1 cellular context compared by ENCODE assay signal in the genomic region with DNA sequence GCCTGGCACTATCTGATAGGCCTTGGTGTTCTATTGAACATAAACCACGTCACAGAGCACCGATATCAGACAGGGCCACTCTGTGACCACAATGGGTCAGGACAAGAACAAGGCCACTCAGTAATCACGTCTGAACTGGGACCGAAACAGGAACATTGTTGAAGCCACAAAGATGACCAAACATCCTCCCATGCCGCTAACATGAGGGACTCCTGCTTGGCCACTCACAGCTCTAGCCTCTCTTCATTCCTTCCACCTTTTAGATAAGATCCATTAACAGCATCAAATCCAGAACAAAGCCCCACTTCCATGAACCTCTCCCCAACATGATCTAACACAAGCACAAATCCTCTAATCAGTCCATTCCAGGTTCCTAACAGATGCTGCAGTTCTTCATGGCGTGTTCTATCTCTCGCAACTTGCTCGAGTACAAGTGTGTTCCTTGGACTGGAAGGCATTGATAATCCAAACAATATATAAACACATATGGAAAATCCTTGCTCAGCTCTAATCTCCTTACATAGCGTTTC.
TF ChIP-seq lines count a peak whose summit lies in the region.

No MANE protein-coding gene starts in this region.

TF ChIP-seq in K562, 482 proteins besides CTCF, POLR2A, EP300 and RAD21 (continued from another document and continues in another):
- TF ChIP-seq HMGN3 (IDR thresholded peaks at IDR 0.05; ENCODE audit: borderline replicate concordance, extremely low read depth, insufficient read length, low read depth, low read length) (no peak), TAF9B (IDR thresholded peaks at IDR 0.05; ENCODE audit: partially characterized antibody) (no peak), SREBF1 (IDR thresholded peaks at IDR 0.05; ENCODE audit: borderline replicate concordance, low read depth, low read length) (no peak), ZNF384 (IDR thresholded peaks at IDR 0.05; ENCODE audit: low read depth, low read length) (no peak), ZNF436 (CRISPR knock-in tag; IDR thresholded peaks at IDR 0.05) (no peak), MYNN (IDR thresholded peaks at IDR 0.05) (no peak), MYNN (CRISPR knock-in tag; IDR thresholded peaks at IDR 0.05) (no peak), RFX7 (CRISPR knock-in tag; IDR thresholded peaks at IDR 0.05) (no peak), ZNF121 (CRISPR knock-in tag; conservative IDR thresholded peaks at IDR 0.05) (no peak), ZNF143 (CRISPR knock-in tag; IDR thresholded peaks at IDR 0.05) (no peak), CREM (IDR thresholded peaks at IDR 0.05; ENCODE audit: low read depth) (peak; percentile 61), MAFF (IDR thresholded peaks at IDR 0.05; ENCODE audit: low read length) (no peak), PCBP1 (IDR thresholded peaks at IDR 0.05; ENCODE audit: low read depth, low read length, poor library complexity, severe bottlenecking) (no peak), OTX1 (CRISPR knock-in tag; IDR thresholded peaks at IDR 0.05) (no peak), SMAD3 (CRISPR knock-in tag; conservative IDR thresholded peaks at IDR 0.05) (no peak), NFXL1 (CRISPR knock-in tag; IDR thresholded peaks at IDR 0.05) (no peak), LEF1 (IDR thresholded peaks at IDR 0.05) (no peak; the same call in 1 of the 2 replicates), KLF16 (IDR thresholded peaks at IDR 0.05) (peak; percentile 71), ZKSCAN8 (CRISPR knock-in tag; IDR thresholded peaks at IDR 0.05) (no peak), POLR3G (IDR thresholded peaks at IDR 0.05; ENCODE audit: extremely low read depth, insufficient read length, insufficient replicate concordance) (no peak), SETDB1 (IDR thresholded peaks at IDR 0.05; ENCODE audit: low read length) (no peak), SRF (CRISPR knock-in tag; IDR thresholded peaks at IDR 0.05) (no peak), STAG1 (CRISPR knock-in tag; IDR thresholded peaks at IDR 0.05; ENCODE audit: borderline replicate concordance) (no peak), ZNF699 (CRISPR knock-in tag; IDR thresholded peaks at IDR 0.05; ENCODE audit: insufficient replicate concordance) (no peak), HMG20B (CRISPR knock-in tag; IDR thresholded peaks at IDR 0.05) (no peak), NFIC (IDR thresholded peaks at IDR 0.05) (peak; percentile 66), ETV5 (CRISPR knock-in tag; IDR thresholded peaks at IDR 0.05; ENCODE audit: low read depth) (no peak), KAT2B (IDR thresholded peaks at IDR 0.05; ENCODE audit: low read depth, low read length) (no peak), BRD4 (IDR thresholded peaks at IDR 0.05) (no peak), E2F3 (CRISPR knock-in tag; IDR thresholded peaks at IDR 0.05) (no peak), HDAC3 (IDR thresholded peaks at IDR 0.05; ENCODE audit: borderline replicate concordance, partially characterized antibody) (no peak), GTF2A2 (tag; IDR thresholded peaks at IDR 0.05) (no peak), MAFG (tag; conservative IDR thresholded peaks at IDR 0.05) (no peak), KDM5B (IDR thresholded peaks at IDR 0.05; ENCODE audit: insufficient replicate concordance, low read depth, low read length) (no peak), ZNF589 (CRISPR knock-in tag; IDR thresholded peaks at IDR 0.05; ENCODE audit: low read depth) (no peak), BCOR (IDR thresholded peaks at IDR 0.05) (no peak), CHD1 (IDR thresholded peaks at IDR 0.05; ENCODE audit: low read length) (no peak), ZKSCAN3 (CRISPR knock-in tag; IDR thresholded peaks at IDR 0.05) (no peak), ZNF140 (CRISPR knock-in tag; IDR thresholded peaks at IDR 0.05) (no peak), FOXK2 (conservative IDR thresholded peaks at IDR 0.05 in 1 of 2, IDR thresholded peaks at IDR 0.05 in 1 of 2; ENCODE audit: low read depth in 2 of 2) (no peak), CC2D1A (IDR thresholded peaks at IDR 0.05) (peak; percentile 78; the same call in 1 of the 2 replicates), RBFOX2 (IDR thresholded peaks at IDR 0.05; ENCODE audit: low read depth, low read length) (no peak), ZFP1 (CRISPR knock-in tag; IDR thresholded peaks at IDR 0.05) (no peak), TRIM24 (IDR thresholded peaks at IDR 0.05) (peak; percentile 59 to 62; a peak in 2 of 4 replicates), NCOA2 (IDR thresholded peaks at IDR 0.05; ENCODE audit: partially characterized antibody in 2 of 2) (no peak), HDAC8 (tag; IDR thresholded peaks at IDR 0.05) (no peak), ERF (CRISPR knock-in tag; IDR thresholded peaks at IDR 0.05) (no peak), XRCC3 (IDR thresholded peaks at IDR 0.05) (no peak), BHLHE40 (IDR thresholded peaks at IDR 0.05; ENCODE audit: low read length) (0 out of 2 replicates have a peak, but pooled peaks have one; percentile 3), ZNF431 (CRISPR knock-in tag; IDR thresholded peaks at IDR 0.05) (no peak), SMARCA5 (IDR thresholded peaks at IDR 0.05) (no peak), L3MBTL2 (IDR thresholded peaks at IDR 0.05) (peak; percentile 43; the same call in 1 of the 2 replicates), ZNF76 (CRISPR knock-in tag; IDR thresholded peaks at IDR 0.05; ENCODE audit: borderline replicate concordance) (no peak), RHOXF2B (CRISPR knock-in tag; conservative IDR thresholded peaks at IDR 0.05) (no peak)
- TF ChIP-seq, protein P1, sequence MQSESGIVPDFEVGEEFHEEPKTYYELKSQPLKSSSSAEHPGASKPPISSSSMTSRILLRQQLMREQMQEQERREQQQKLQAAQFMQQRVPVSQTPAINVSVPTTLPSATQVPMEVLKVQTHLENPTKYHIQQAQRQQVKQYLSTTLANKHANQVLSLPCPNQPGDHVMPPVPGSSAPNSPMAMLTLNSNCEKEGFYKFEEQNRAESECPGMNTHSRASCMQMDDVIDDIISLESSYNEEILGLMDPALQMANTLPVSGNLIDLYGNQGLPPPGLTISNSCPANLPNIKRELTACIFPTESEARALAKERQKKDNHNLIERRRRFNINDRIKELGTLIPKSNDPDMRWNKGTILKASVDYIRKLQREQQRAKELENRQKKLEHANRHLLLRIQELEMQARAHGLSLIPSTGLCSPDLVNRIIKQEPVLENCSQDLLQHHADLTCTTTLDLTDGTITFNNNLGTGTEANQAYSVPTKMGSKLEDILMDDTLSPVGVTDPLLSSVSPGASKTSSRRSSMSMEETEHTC (IDR thresholded peaks at IDR 0.05) = no peak
- TF ChIP-seq, protein P2, sequence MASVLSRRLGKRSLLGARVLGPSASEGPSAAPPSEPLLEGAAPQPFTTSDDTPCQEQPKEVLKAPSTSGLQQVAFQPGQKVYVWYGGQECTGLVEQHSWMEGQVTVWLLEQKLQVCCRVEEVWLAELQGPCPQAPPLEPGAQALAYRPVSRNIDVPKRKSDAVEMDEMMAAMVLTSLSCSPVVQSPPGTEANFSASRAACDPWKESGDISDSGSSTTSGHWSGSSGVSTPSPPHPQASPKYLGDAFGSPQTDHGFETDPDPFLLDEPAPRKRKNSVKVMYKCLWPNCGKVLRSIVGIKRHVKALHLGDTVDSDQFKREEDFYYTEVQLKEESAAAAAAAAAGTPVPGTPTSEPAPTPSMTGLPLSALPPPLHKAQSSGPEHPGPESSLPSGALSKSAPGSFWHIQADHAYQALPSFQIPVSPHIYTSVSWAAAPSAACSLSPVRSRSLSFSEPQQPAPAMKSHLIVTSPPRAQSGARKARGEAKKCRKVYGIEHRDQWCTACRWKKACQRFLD (CRISPR knock-in tag; IDR thresholded peaks at IDR 0.05) = 0 out of 2 replicates have a peak, but pooled peaks have one; percentile 50
- TF ChIP-seq, protein P3, sequence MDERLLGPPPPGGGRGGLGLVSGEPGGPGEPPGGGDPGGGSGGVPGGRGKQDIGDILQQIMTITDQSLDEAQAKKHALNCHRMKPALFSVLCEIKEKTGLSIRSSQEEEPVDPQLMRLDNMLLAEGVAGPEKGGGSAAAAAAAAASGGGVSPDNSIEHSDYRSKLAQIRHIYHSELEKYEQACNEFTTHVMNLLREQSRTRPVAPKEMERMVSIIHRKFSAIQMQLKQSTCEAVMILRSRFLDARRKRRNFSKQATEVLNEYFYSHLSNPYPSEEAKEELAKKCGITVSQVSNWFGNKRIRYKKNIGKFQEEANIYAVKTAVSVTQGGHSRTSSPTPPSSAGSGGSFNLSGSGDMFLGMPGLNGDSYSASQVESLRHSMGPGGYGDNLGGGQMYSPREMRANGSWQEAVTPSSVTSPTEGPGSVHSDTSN (CRISPR knock-in tag; IDR thresholded peaks at IDR 0.05; ENCODE audit: low read depth) = no peak
- TF ChIP-seq, protein P3 (tag; conservative IDR thresholded peaks at IDR 0.05; ENCODE audit: low read depth) = no peak
- TF ChIP-seq, protein P4, sequence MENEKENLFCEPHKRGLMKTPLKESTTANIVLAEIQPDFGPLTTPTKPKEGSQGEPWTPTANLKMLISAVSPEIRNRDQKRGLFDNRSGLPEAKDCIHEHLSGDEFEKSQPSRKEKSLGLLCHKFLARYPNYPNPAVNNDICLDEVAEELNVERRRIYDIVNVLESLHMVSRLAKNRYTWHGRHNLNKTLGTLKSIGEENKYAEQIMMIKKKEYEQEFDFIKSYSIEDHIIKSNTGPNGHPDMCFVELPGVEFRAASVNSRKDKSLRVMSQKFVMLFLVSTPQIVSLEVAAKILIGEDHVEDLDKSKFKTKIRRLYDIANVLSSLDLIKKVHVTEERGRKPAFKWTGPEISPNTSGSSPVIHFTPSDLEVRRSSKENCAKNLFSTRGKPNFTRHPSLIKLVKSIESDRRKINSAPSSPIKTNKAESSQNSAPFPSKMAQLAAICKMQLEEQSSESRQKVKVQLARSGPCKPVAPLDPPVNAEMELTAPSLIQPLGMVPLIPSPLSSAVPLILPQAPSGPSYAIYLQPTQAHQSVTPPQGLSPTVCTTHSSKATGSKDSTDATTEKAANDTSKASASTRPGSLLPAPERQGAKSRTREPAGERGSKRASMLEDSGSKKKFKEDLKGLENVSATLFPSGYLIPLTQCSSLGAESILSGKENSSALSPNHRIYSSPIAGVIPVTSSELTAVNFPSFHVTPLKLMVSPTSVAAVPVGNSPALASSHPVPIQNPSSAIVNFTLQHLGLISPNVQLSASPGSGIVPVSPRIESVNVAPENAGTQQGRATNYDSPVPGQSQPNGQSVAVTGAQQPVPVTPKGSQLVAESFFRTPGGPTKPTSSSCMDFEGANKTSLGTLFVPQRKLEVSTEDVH (IDR thresholded peaks at IDR 0.05; ENCODE audit: low read depth, partially characterized antibody) = no peak
- TF ChIP-seq, protein P5, sequence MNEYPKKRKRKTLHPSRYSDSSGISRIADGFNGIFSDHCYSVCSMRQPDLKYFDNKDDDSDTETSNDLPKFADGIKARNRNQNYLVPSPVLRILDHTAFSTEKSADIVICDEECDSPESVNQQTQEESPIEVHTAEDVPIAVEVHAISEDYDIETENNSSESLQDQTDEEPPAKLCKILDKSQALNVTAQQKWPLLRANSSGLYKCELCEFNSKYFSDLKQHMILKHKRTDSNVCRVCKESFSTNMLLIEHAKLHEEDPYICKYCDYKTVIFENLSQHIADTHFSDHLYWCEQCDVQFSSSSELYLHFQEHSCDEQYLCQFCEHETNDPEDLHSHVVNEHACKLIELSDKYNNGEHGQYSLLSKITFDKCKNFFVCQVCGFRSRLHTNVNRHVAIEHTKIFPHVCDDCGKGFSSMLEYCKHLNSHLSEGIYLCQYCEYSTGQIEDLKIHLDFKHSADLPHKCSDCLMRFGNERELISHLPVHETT (CRISPR knock-in tag; conservative IDR thresholded peaks at IDR 0.05 in 1 of 2, IDR thresholded peaks at IDR 0.05 in 1 of 2) = no peak
- TF ChIP-seq, protein P6, sequence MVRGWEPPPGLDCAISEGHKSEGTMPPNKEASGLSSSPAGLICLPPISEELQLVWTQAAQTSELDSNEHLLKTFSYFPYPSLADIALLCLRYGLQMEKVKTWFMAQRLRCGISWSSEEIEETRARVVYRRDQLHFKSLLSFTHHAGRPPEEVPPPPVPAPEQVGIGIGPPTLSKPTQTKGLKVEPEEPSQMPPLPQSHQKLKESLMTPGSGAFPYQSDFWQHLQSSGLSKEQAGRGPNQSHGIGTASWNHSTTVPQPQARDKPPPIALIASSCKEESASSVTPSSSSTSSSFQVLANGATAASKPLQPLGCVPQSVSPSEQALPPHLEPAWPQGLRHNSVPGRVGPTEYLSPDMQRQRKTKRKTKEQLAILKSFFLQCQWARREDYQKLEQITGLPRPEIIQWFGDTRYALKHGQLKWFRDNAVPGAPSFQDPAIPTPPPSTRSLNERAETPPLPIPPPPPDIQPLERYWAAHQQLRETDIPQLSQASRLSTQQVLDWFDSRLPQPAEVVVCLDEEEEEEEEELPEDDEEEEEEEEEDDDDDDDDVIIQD (CRISPR knock-in tag; IDR thresholded peaks at IDR 0.05) = no peak
- TF ChIP-seq, protein P7, sequence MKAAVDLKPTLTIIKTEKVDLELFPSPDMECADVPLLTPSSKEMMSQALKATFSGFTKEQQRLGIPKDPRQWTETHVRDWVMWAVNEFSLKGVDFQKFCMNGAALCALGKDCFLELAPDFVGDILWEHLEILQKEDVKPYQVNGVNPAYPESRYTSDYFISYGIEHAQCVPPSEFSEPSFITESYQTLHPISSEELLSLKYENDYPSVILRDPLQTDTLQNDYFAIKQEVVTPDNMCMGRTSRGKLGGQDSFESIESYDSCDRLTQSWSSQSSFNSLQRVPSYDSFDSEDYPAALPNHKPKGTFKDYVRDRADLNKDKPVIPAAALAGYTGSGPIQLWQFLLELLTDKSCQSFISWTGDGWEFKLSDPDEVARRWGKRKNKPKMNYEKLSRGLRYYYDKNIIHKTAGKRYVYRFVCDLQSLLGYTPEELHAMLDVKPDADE (conservative IDR thresholded peaks at IDR 0.05; ENCODE audit: control insufficient read depth, low read depth, low read length) = no peak
